ENCODE assay signal across 1 cellular context in genomic region chr16:77993586-77993985, GRCh38.
TF ChIP-seq lines count a peak whose summit lies in the region.

No MANE protein-coding gene starts in this region.

TF ChIP-seq in SK-N-SH treated with all-trans-retinoic acid at 6 μM for 48 hours, 23 proteins besides CTCF, POLR2A, EP300 and RAD21 (continued from another document):
- no peak for TF ChIP-seq CREB5 (CRISPR knock-in tag; IDR thresholded peaks at IDR 0.05; ENCODE audit: low read depth)
- no peak for TF ChIP-seq TCF4 (CRISPR knock-in tag; IDR thresholded peaks at IDR 0.05; ENCODE audit: borderline replicate concordance)
- TF ChIP-seq ARNTL (CRISPR knock-in tag; IDR thresholded peaks at IDR 0.05; ENCODE audit: borderline replicate concordance, low read depth) = no peak
- no peak for TF ChIP-seq PPARA (CRISPR knock-in tag; IDR thresholded peaks at IDR 0.05; ENCODE audit: borderline replicate concordance)
- no peak for TF ChIP-seq ZNF565 (CRISPR knock-in tag; conservative IDR thresholded peaks at IDR 0.05; ENCODE audit: low read depth)
